ENCODE assay signal across 1 cellular context in genomic region chr2:113056501-113056900, GRCh38.
TF ChIP-seq lines count a peak whose summit lies in the region.

No MANE protein-coding gene starts in this region.

TF ChIP-seq in HepG2, 621 proteins besides CTCF, POLR2A, EP300 and RAD21:
- no peak for TF ChIP-seq SETDB1 (CRISPR knock-in tag; IDR thresholded peaks at IDR 0.05; ENCODE audit: borderline replicate concordance)
